Comparison of ENCODE assay signal across 21 cellular contexts in the genomic region with DNA sequence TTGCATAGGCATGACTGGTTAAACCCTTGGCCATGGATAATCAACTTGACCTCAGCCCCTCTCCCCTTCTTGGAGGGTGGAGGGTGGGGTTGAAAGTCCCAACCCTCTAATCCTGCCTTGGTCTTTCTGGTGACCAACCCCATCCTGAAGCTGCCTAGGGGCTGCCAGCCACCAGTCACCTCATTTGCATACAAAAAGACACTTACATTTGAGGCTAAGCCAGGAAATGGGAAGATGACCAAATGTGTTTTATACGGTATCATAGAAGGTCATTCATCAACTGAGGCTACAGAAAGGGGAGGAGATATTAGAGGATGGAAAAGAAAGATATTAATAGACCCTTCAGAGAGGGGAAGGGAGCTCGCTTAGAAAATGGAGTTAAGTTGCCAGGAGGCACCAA.
DNase-seq lines count a peak whose midpoint lies in the region; ATAC-seq, FAIRE-seq and TF ChIP-seq lines count a peak whose summit lies in the region.
"Had no signal": no experiment of that assay in that cellular context is flagged by ENCODE, and none has a peak within 500 bp of the region (broad histone marks: within the 10 kb centered on the region; RNA-seq: fewer than 3 reads in every experiment).

No MANE protein-coding gene starts in this region.

- H3K27ac ChIP-seq in astrocyte (ENCODE audit: low read depth, low read length) (no peak overlapping the region), RWPE1 (no peak overlapping the region)
- H3K27ac ChIP-seq: C4-2B, cardiac muscle cell, vagina, VCaP had no signal

- ATAC-seq in HG02610 (IDR thresholded peaks at IDR 0.05; ENCODE audit: unreplicated experiment), result peak; percentile 12
- ATAC-seq in stimulated activated effector memory CD8-positive, alpha-beta T cell treated with anti-CD3 and anti-CD28 coated beads, Interleukin-12 subunit alpha, Interleukin-12 subunit beta, amount 100 ng/mL, for 72 hours, result no peak
- ATAC-seq: Panc1 had no signal

- no peak overlapping the region for H3K4me2 ChIP-seq in astrocyte (ENCODE audit: low read length)

- TF ChIP-seq CTCF in astrocyte (IDR thresholded peaks at IDR 0.05; ENCODE audit: insufficient read depth, low read depth, low read length) (no peak), RWPE1 (conservative IDR thresholded peaks at IDR 0.05; ENCODE audit: low read depth) (no peak)

- H2AFZ ChIP-seq in astrocyte (ENCODE audit: low read depth, low read length), result no peak overlapping the region

- peaks cover 63% of the 10 kb centered on the region for H3K79me2 ChIP-seq in astrocyte (ENCODE audit: insufficient read depth, low read length)

- H3K27me3 ChIP-seq in astrocyte (ENCODE audit: insufficient read depth, low read length), result no peaks in the 10 kb centered on the region
- H3K27me3 ChIP-seq: cardiac muscle cell, vagina had no signal

- H3K9me3 Mint-ChIP-seq in activated naive CD4-positive, alpha-beta T cell treated with anti-CD3 and anti-CD28 coated beads, Interleukin-2, amount 50 U/mL, for 24 hours, result peaks cover 5% of the 10 kb centered on the region
- H3K9me3 Mint-ChIP-seq in astrocyte (ENCODE audit: unreplicated experiment), result no peaks in the 10 kb centered on the region
- no peaks in the 10 kb centered on the region for H3K9me3 Mint-ChIP-seq in stimulated activated effector memory CD8-positive, alpha-beta T cell treated with anti-CD3 and anti-CD28 coated beads, Interleukin-12 subunit alpha, Interleukin-12 subunit beta, amount 100 ng/mL, for 72 hours

- CTCF ChIA-PET in RWPE1 (lab: Yijun Ruan, JAX), result no interaction called here

- H3K36me3 Mint-ChIP-seq in activated naive CD4-positive, alpha-beta T cell treated with anti-CD3 and anti-CD28 coated beads, Interleukin-2, amount 50 U/mL, for 24 hours, result peaks cover 23% of the 10 kb centered on the region
- H3K36me3 Mint-ChIP-seq in astrocyte (ENCODE audit: low read depth, unreplicated experiment), result no peaks in the 10 kb centered on the region
- peaks cover 30% of the 10 kb centered on the region for H3K36me3 Mint-ChIP-seq in stimulated activated effector memory CD8-positive, alpha-beta T cell treated with anti-CD3 and anti-CD28 coated beads, Interleukin-12 subunit alpha, Interleukin-12 subunit beta, amount 100 ng/mL, for 72 hours

- POLR2A ChIA-PET in RWPE1 (lab: Yijun Ruan, JAX; ENCODE audit: low non-redundant PET), result no interaction called here

- H3K9me3 ChIP-seq in astrocyte (ENCODE audit: insufficient read depth, low read depth, low read length), result no peaks in the 10 kb centered on the region
- H3K9me3 ChIP-seq: vagina had no signal

- peaks cover 14% of the 10 kb centered on the region for H3K4me1 ChIP-seq in astrocyte (ENCODE audit: insufficient read depth, low read length)

- no peak overlapping the region for H3K4me3 ChIP-seq in astrocyte (ENCODE audit: insufficient read depth, low read depth, low read length)
- H3K4me3 ChIP-seq: cardiac muscle cell, vagina had no signal

- H3K9ac ChIP-seq in astrocyte (ENCODE audit: low read length), result no peak overlapping the region

- H3K27me3 Mint-ChIP-seq in activated naive CD4-positive, alpha-beta T cell treated with anti-CD3 and anti-CD28 coated beads, Interleukin-2, amount 50 U/mL, for 24 hours, result no peaks in the 10 kb centered on the region
- H3K27me3 Mint-ChIP-seq in astrocyte (ENCODE audit: low read depth, unreplicated experiment), result no peaks in the 10 kb centered on the region

- peaks cover 92% of the 10 kb centered on the region for H3K4me1 Mint-ChIP-seq in activated naive CD4-positive, alpha-beta T cell treated with anti-CD3 and anti-CD28 coated beads, Interleukin-2, amount 50 U/mL, for 24 hours
- H3K4me1 Mint-ChIP-seq in astrocyte (ENCODE audit: low read depth, unreplicated experiment), result peaks cover 40% of the 10 kb centered on the region
- peaks cover 74% of the 10 kb centered on the region for H3K4me1 Mint-ChIP-seq in stimulated activated effector memory CD8-positive, alpha-beta T cell treated with anti-CD3 and anti-CD28 coated beads, Interleukin-12 subunit alpha, Interleukin-12 subunit beta, amount 100 ng/mL, for 72 hours

- DNase-seq in activated naive CD4-positive, alpha-beta T cell (lab: John Stamatoyannopoulos, UW), result no peak
- DNase-seq in astrocyte (ENCODE audit: low read depth) (no peak), NCI-H748 (lab: John Stamatoyannopoulos, UW; ENCODE audit: unreplicated experiment) (no peak), RWPE1 (ENCODE audit: low spot score) (no peak), NCI-H2107 (lab: John Stamatoyannopoulos, UW) (no peak)
- DNase-seq in stimulated activated effector memory CD8-positive, alpha-beta T cell treated with anti-CD3 and anti-CD28 coated beads, Interleukin-12 subunit alpha, Interleukin-12 subunit beta, amount 100 ng/mL, for 72 hours (ENCODE audit: low spot score in 2 of 2), result peak in 1 of 2 donors; percentile 32
- DNase-seq: amygdala, DMS153, GF-D8, NCI-H1436, NCI-H524 had no signal

- FAIRE-seq in astrocyte (lab: Jason Lieb, UNC), result no peak
- FAIRE-seq: endometrium had no signal

- peak overlapping the region; percentile 92 for H3K27ac Mint-ChIP-seq in activated naive CD4-positive, alpha-beta T cell treated with anti-CD3 and anti-CD28 coated beads, Interleukin-2, amount 50 U/mL, for 24 hours
- no peak overlapping the region for H3K27ac Mint-ChIP-seq in astrocyte (ENCODE audit: unreplicated experiment)
- H3K27ac Mint-ChIP-seq in stimulated activated effector memory CD8-positive, alpha-beta T cell treated with anti-CD3 and anti-CD28 coated beads, Interleukin-12 subunit alpha, Interleukin-12 subunit beta, amount 100 ng/mL, for 72 hours, result peak overlapping the region; percentile 74
- H3K27ac Mint-ChIP-seq: mesothelial cell of epicardium had no signal

- H3K4me3 Mint-ChIP-seq in activated naive CD4-positive, alpha-beta T cell treated with anti-CD3 and anti-CD28 coated beads, Interleukin-2, amount 50 U/mL, for 24 hours, result peak overlapping the region; percentile 27
- peak overlapping the region; percentile 17 for H3K4me3 Mint-ChIP-seq in astrocyte (ENCODE audit: unreplicated experiment)
- H3K4me3 Mint-ChIP-seq in stimulated activated effector memory CD8-positive, alpha-beta T cell treated with anti-CD3 and anti-CD28 coated beads, Interleukin-12 subunit alpha, Interleukin-12 subunit beta, amount 100 ng/mL, for 72 hours, result no peak overlapping the region
- H3K4me3 Mint-ChIP-seq: mesothelial cell of epicardium, neural crest cell had no signal

- peaks cover 64% of the 10 kb centered on the region for H4K20me1 ChIP-seq in astrocyte (ENCODE audit: insufficient read depth, low read length)

- no peaks in the 10 kb centered on the region for H3K36me3 ChIP-seq in astrocyte (ENCODE audit: insufficient read depth, low read length)
- H3K36me3 ChIP-seq: cardiac muscle cell, vagina had no signal
